Comparison of ENCODE assay signal across 2 cellular contexts in genomic region chr11:112255075-112255739, GRCh38.
TF ChIP-seq lines count a peak whose summit lies in the region.

No MANE protein-coding gene starts in this region.

TF ChIP-seq in K562, 482 proteins besides CTCF, POLR2A, EP300 and RAD21 (continues in another document):
- 0 out of 2 replicates have a peak, but pooled peaks have one; percentile 27 for TF ChIP-seq SMARCE1 (IDR thresholded peaks at IDR 0.05)
- TF ChIP-seq HNRNPLL (IDR thresholded peaks at IDR 0.05; ENCODE audit: low read depth, low read length, poor library complexity, severe bottlenecking): no peak
- TF ChIP-seq ZNF239 (CRISPR knock-in tag; IDR thresholded peaks at IDR 0.05): no peak
- TF ChIP-seq, protein P1, sequence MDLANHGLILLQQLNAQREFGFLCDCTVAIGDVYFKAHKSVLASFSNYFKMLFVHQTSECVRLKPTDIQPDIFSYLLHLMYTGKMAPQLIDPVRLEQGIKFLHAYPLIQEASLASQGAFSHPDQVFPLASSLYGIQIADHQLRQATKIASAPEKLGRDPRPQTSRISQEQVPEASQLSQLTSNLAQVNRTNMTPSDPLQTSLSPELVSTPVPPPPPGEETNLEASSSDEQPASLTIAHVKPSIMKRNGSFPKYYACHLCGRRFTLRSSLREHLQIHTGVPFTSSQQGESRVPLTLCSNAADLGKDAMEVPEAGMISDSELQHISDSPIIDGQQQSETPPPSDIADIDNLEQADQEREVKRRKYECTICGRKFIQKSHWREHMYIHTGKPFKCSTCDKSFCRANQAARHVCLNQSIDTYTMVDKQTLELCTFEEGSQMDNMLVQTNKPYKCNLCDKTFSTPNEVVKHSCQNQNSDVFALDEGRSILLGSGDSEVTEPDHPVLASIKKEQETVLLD (IDR thresholded peaks at IDR 0.05): no peak
- TF ChIP-seq ZNF24 (IDR thresholded peaks at IDR 0.05): no peak
- peak; percentile 40 for TF ChIP-seq ARHGAP35 (IDR thresholded peaks at IDR 0.05; ENCODE audit: partially characterized antibody)
- no peak for TF ChIP-seq ZBED1 (IDR thresholded peaks at IDR 0.05)
- peak; percentile 18; the same call in 1 of the 2 replicates for TF ChIP-seq SMARCA4 (IDR thresholded peaks at IDR 0.05)
- no peak for TF ChIP-seq ZNF280B (CRISPR knock-in tag; IDR thresholded peaks at IDR 0.05)
- TF ChIP-seq PKNOX1 (IDR thresholded peaks at IDR 0.05): peak; percentile 77
- TF ChIP-seq, protein P2, sequence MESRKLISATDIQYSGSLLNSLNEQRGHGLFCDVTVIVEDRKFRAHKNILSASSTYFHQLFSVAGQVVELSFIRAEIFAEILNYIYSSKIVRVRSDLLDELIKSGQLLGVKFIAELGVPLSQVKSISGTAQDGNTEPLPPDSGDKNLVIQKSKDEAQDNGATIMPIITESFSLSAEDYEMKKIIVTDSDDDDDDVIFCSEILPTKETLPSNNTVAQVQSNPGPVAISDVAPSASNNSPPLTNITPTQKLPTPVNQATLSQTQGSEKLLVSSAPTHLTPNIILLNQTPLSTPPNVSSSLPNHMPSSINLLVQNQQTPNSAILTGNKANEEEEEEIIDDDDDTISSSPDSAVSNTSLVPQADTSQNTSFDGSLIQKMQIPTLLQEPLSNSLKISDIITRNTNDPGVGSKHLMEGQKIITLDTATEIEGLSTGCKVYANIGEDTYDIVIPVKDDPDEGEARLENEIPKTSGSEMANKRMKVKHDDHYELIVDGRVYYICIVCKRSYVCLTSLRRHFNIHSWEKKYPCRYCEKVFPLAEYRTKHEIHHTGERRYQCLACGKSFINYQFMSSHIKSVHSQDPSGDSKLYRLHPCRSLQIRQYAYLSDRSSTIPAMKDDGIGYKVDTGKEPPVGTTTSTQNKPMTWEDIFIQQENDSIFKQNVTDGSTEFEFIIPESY (CRISPR knock-in tag; IDR thresholded peaks at IDR 0.05): 0 out of 2 replicates have a peak, but pooled peaks have one; percentile 24
- TF ChIP-seq NFE2 (IDR thresholded peaks at IDR 0.05; ENCODE audit: low read depth): peak; percentile 68
- 0 out of 2 replicates have a peak, but pooled peaks have one; percentile 20 for TF ChIP-seq ARID1B (IDR thresholded peaks at IDR 0.05)
- peak; percentile 56; the same call in 1 of the 2 replicates for TF ChIP-seq MAFK (IDR thresholded peaks at IDR 0.05; ENCODE audit: low read length)
- TF ChIP-seq, protein P3, sequence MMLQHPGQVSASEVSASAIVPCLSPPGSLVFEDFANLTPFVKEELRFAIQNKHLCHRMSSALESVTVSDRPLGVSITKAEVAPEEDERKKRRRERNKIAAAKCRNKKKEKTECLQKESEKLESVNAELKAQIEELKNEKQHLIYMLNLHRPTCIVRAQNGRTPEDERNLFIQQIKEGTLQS (IDR thresholded peaks at IDR 0.05): peak; percentile 43; the same call in 1 of the 2 replicates
- TF ChIP-seq, protein P3 (CRISPR knock-in tag; conservative IDR thresholded peaks at IDR 0.05): no peak
- TF ChIP-seq HOMEZ (CRISPR knock-in tag; IDR thresholded peaks at IDR 0.05): no peak
- peak; percentile 72 for TF ChIP-seq C11orf30 (IDR thresholded peaks at IDR 0.05; ENCODE audit: low read depth)
- peak; percentile 46; the same call in 1 of the 2 replicates for TF ChIP-seq JUND (IDR thresholded peaks at IDR 0.05; ENCODE audit: borderline replicate concordance, low read depth, low read length)
- peak; percentile 53; the same call in 2 of the 3 replicates for TF ChIP-seq JUND (tag; IDR thresholded peaks at IDR 0.05; ENCODE audit: borderline replicate concordance, low read depth, low read length)
- 0 out of 2 replicates have a peak, but pooled peaks have one; percentile 28 for TF ChIP-seq CREB1 (IDR thresholded peaks at IDR 0.05)
- no peak for TF ChIP-seq CREB1 (CRISPR knock-in tag; IDR thresholded peaks at IDR 0.05)
- TF ChIP-seq MAFG (tag; conservative IDR thresholded peaks at IDR 0.05): 0 out of 2 replicates have a peak, but pooled peaks have one; percentile 29

TF ChIP-seq in HepG2, 621 proteins besides CTCF, POLR2A, EP300 and RAD21:
- TF ChIP-seq NCOA5 (CRISPR knock-in tag; IDR thresholded peaks at IDR 0.05) (no peak), HNRNPL (IDR thresholded peaks at IDR 0.05; ENCODE audit: low read depth, low read length) (0 out of 2 replicates have a peak, but pooled peaks have one; percentile 14)
- TF ChIP-seq, protein P2 (CRISPR knock-in tag; IDR thresholded peaks at IDR 0.05): peak; percentile 70; the same call in 1 of the 2 replicates
TF ChIP-seq in HepG2: peak in this region for 2.
